ENCODE assay signal across 9 cellular contexts in the genomic region with DNA sequence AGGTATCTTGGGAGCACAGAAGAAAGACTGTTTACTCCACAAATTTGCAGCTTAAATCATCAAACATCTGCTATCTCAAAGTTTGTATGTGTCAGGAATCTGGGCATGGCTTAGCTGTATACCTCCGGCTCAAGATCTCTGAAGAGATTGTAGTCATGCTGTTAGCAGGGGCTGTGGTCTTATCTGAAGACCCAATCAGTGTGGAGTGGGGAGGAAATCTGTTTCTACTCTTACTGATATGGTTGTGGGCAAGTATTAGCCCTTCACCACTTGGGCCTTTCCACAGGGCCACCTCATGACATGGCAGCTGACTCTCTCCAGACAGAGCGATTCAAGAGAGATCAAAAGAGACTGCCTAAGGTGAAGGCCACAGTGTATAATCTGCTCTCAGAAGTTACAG.
"Had no signal": no experiment of that assay in that cellular context is flagged by ENCODE, and none has a peak within 500 bp of the region (broad histone marks: within the 10 kb centered on the region; RNA-seq: fewer than 3 reads in every experiment).

No MANE protein-coding gene starts in this region.

- H3K27ac ChIP-seq: GM23248 had no signal

- H3K4me3 ChIP-seq: GM23248, GM23338, HAP-1 had no signal

- DNase-seq: GM23248, GOT3, H7, H9, HCEC 1CT, HFFc6 had no signal

- H3K36me3 ChIP-seq: HAP-1 had no signal

- H3K4me1 ChIP-seq: HAP-1 had no signal

- H3K4me2 ChIP-seq: GM23338 had no signal

- ATAC-seq: GM23338, HCT116 had no signal

- H3K9ac ChIP-seq: GM23248 had no signal
